Comparison of ENCODE assay signal across 16 cellular contexts in the genomic region with DNA sequence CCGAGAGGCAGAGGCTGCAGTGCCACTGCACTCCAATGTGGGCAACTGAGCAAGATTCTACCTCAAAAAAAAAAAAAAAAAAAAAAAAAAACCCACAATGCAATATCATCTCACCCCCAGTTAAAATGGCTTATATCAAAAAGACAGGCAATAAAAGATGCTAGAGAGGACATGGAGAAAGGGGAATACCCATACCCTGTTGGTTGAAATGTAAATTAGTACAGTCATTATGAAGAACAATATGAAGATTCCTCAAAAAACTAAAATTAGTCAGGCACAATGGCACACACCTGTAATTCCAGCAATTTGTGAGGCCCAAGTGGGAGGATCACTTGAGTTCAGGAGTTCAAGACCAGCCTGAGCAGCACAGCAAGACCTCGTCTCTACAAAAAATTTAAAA. TPM values are rescaled to one million over a fixed set of nuclear protein-coding genes. Genes with fewer than 3 reads are reported as not detected.
DNase-seq lines count a peak whose midpoint lies in the region; ATAC-seq and TF ChIP-seq lines count a peak whose summit lies in the region.
"Had no signal": no experiment of that assay in that cellular context is flagged by ENCODE, and none has a peak within 500 bp of the region (broad histone marks: within the 10 kb centered on the region; RNA-seq: fewer than 3 reads in every experiment).

No MANE protein-coding gene starts in this region.

- H3K4me3 ChIP-seq in HEK293 (ENCODE audit: low read depth, low read length) = no peak overlapping the region

- CTCF ChIA-PET in CD4-positive, alpha-beta T cell (lab: Charles Lee) = interaction anchor here (0.7 kb wide), 1 partner anchor 47 kb away, joined by 3 read pairs; no protein-coding TSS in a partner anchor
- CTCF ChIA-PET in HEK293 (lab: Yijun Ruan, JAX) = no interaction called here

- intact Hi-C loops in CD4-positive, alpha-beta T cell (cut with DNase I, micrococcal nuclease) = no loop called here

- H3K27ac Mint-ChIP-seq in activated T-cell treated with anti-CD3 and anti-CD28 coated beads, Interleukin-2, amount 50 U/mL, for 24 hours = peak overlapping the region; percentile 26
- H3K27ac Mint-ChIP-seq in CD4-positive, alpha-beta T cell = peak overlapping the region; percentile 10
- H3K27ac Mint-ChIP-seq in immature natural killer cell (peak overlapping the region in 5 of 6 donors; percentile 9 to 75 (median 43)), chondrocyte (ENCODE audit: unreplicated experiment) (no peak overlapping the region)
- H3K27ac Mint-ChIP-seq: B cell had no signal

- ATAC-seq in CD4-positive, alpha-beta T cell (ENCODE audit: poor library complexity) = no peak
- no peak for ATAC-seq in GM18867 (IDR thresholded peaks at IDR 0.05; ENCODE audit: unreplicated experiment)

- H3K9me3 Mint-ChIP-seq in activated T-cell treated with anti-CD3 and anti-CD28 coated beads, Interleukin-2, amount 50 U/mL, for 24 hours = peaks cover 7% of the 10 kb centered on the region
- H3K9me3 Mint-ChIP-seq in CD4-positive, alpha-beta T cell = no peaks in the 10 kb centered on the region
- H3K9me3 Mint-ChIP-seq in immature natural killer cell (no peaks in the 10 kb centered on the region), chondrocyte (ENCODE audit: low read depth) (peaks cover 5% of the 10 kb centered on the region)
- H3K9me3 Mint-ChIP-seq: CD8-positive, alpha-beta memory T cell had no signal

- H3K27me3 Mint-ChIP-seq in activated T-cell treated with anti-CD3 and anti-CD28 coated beads, Interleukin-2, amount 50 U/mL, for 24 hours = no peaks in the 10 kb centered on the region
- H3K27me3 Mint-ChIP-seq in CD4-positive, alpha-beta T cell = no peaks in the 10 kb centered on the region
- H3K27me3 Mint-ChIP-seq in immature natural killer cell (ENCODE audit: low read depth in 3 of 3) (peaks cover 0 to 5% (median 0%) of the 10 kb centered on the region in 3 donors), chondrocyte (ENCODE audit: low read depth) (no peaks in the 10 kb centered on the region)
- H3K27me3 Mint-ChIP-seq: B cell; CD8-positive, alpha-beta memory T cell had no signal

- no peak for DNase-seq in activated T-cell treated with anti-CD3 and anti-CD28 coated beads, Interleukin-2, amount 50 U/mL, for 24 hours
- no peak for DNase-seq in activated T-cell treated with anti-CD3 and anti-CD28 coated beads, Interleukin-2, amount 50 U/mL, for 1 hour
- no peak for DNase-seq in CD4-positive, alpha-beta T cell
- DNase-seq in immature natural killer cell = no peak
- DNase-seq in NCI-H2227 (lab: John Stamatoyannopoulos, UW; ENCODE audit: unreplicated experiment) = no peak
- no peak for DNase-seq in chondrocyte (ENCODE audit: low spot score)
- DNase-seq: C1 segment of cervical spinal cord; CD8-positive, alpha-beta memory T cell; DMS53; GF-D8; HCEC 1CT; IMR-90 had no signal

- H3K36me3 ChIP-seq in HEK293 (ENCODE audit: control insufficient read depth in 2 of 2, insufficient read depth in 1 of 2, low read length in 2 of 2) = no peaks in the 10 kb centered on the region; a peak in 1 of 3 replicates

- H3K4me1 ChIP-seq in HEK293 (ENCODE audit: control insufficient read depth, insufficient read depth, low read length) = peaks cover 12% of the 10 kb centered on the region

- H3K27ac ChIP-seq in CD4-positive, alpha-beta T cell (ENCODE audit: low read depth, low read length) = no peak overlapping the region
- H3K27ac ChIP-seq in HEK293 (ENCODE audit: extremely low read depth, low read depth, low read length) = no peak overlapping the region
- H3K27ac ChIP-seq: HL-60 had no signal

- POLR2A ChIA-PET in CD4-positive, alpha-beta T cell (lab: Charles Lee) = no interaction called here
- POLR2A ChIA-PET in HEK293 (lab: Yijun Ruan, JAX) = no interaction called here

- no peaks in the 10 kb centered on the region for H3K27me3 ChIP-seq in CD4-positive, alpha-beta T cell (ENCODE audit: control insufficient read depth, insufficient read depth, low read length)

- TF ChIP-seq CTCF in CD4-positive, alpha-beta T cell (IDR thresholded peaks at IDR 0.05) = no peak
- no peak for TF ChIP-seq CTCF in HEK293 (tag by site-specific recombination; IDR thresholded peaks at IDR 0.05)
- TF ChIP-seq CTCF in chondrocyte (IDR thresholded peaks at IDR 0.05) = no peak

- peaks cover 57% of the 10 kb centered on the region for H3K4me1 Mint-ChIP-seq in activated T-cell treated with anti-CD3 and anti-CD28 coated beads, Interleukin-2, amount 50 U/mL, for 24 hours (ENCODE audit: low read depth)
- peaks cover 77% of the 10 kb centered on the region for H3K4me1 Mint-ChIP-seq in CD4-positive, alpha-beta T cell (ENCODE audit: low read depth)
- H3K4me1 Mint-ChIP-seq in immature natural killer cell = peaks cover 79 to 94% of the 10 kb centered on the region in 2 donors
- peaks cover 26% of the 10 kb centered on the region for H3K4me1 Mint-ChIP-seq in chondrocyte (ENCODE audit: low read depth)

- no peaks in the 10 kb centered on the region for H3K9me3 ChIP-seq in CD4-positive, alpha-beta T cell (ENCODE audit: control insufficient read depth, low read length)
- H3K9me3 ChIP-seq in HEK293 (ENCODE audit: control insufficient read depth, insufficient read depth, low read depth, low read length) = no peaks in the 10 kb centered on the region

- H3K36me3 Mint-ChIP-seq in activated T-cell treated with anti-CD3 and anti-CD28 coated beads, Interleukin-2, amount 50 U/mL, for 24 hours (ENCODE audit: low read depth) = peaks cover 45% of the 10 kb centered on the region
- H3K36me3 Mint-ChIP-seq in CD4-positive, alpha-beta T cell (ENCODE audit: low read depth) = peaks cover 48% of the 10 kb centered on the region
- peaks cover 0 to 3% (median 0%) of the 10 kb centered on the region in 3 donors for H3K36me3 Mint-ChIP-seq in immature natural killer cell
- H3K36me3 Mint-ChIP-seq in chondrocyte (ENCODE audit: low read depth) = peaks cover 2% of the 10 kb centered on the region

- no peak overlapping the region for H3K4me3 Mint-ChIP-seq in activated T-cell treated with anti-CD3 and anti-CD28 coated beads, Interleukin-2, amount 50 U/mL, for 24 hours
- H3K4me3 Mint-ChIP-seq in CD4-positive, alpha-beta T cell = no peak overlapping the region
- H3K4me3 Mint-ChIP-seq in immature natural killer cell (peak overlapping the region in 2 of 5 donors; percentile 26 to 33), chondrocyte (ENCODE audit: unreplicated experiment) (no peak overlapping the region)
- H3K4me3 Mint-ChIP-seq: B cell had no signal

TF ChIP-seq in HEK293, 187 proteins besides CTCF, POLR2A, EP300 and RAD21:
- no peak for TF ChIP-seq ZSCAN16 (tag by site-specific recombination; IDR thresholded peaks at IDR 0.05)
- no peak for TF ChIP-seq ZNF302 (tag by site-specific recombination; IDR thresholded peaks at IDR 0.05; ENCODE audit: low read depth)
- peak; percentile 72; the same call in 1 of the 2 replicates for TF ChIP-seq ZBTB6 (tag by site-specific recombination; IDR thresholded peaks at IDR 0.05)

RNA-seq across cellular contexts. Expression of gene ABI1, which starts 25.7 kb away (rescaled TPM):
- total RNA-seq in CD4-positive, alpha-beta T cell = 10 to 100 TPM; 83.2 to 83.6 TPM
- polyA plus RNA-seq in immature natural killer cell = 10 to 100 TPM; 65.0 to 85.3 (median 84.0) TPM
- total RNA-seq in chondrocyte = 50.2 to 56.5 TPM (median 51.9 TPM) in 3 replicates
